In the genomic region with DNA sequence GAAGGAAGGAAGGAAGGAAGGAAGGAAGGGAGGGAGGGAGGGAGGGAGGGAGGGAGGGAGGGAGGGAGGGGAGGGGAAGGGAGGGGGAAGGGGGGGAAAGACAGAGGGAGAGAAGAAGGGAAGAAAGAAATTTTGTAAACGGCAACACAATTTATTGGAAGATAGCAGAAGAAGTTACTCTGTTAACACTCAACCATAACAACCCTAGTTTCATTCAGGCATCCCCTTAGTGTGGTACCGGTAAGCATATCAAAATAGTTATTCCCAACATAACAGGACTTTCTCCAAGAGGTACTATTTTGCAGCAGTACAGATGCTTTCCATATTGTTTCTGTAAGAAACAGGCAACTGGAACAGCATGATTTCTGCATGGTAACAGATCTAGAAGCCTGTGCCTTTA, we compare ENCODE assay signal across 2 cellular contexts.
TF ChIP-seq lines count a peak whose summit lies in the region.

No MANE protein-coding gene starts in this region.

TF ChIP-seq in HepG2, 621 proteins besides CTCF, POLR2A, EP300 and RAD21:
- TF ChIP-seq PCBP1 (IDR thresholded peaks at IDR 0.05; ENCODE audit: borderline replicate concordance, low read depth, low read length) (0 out of 2 replicates have a peak, but pooled peaks have one; percentile 66), MXD4 (CRISPR knock-in tag; IDR thresholded peaks at IDR 0.05) (no peak), NONO (IDR thresholded peaks at IDR 0.05) (no peak), NONO (CRISPR knock-in tag; conservative IDR thresholded peaks at IDR 0.05) (no peak), HMG20A (CRISPR knock-in tag; IDR thresholded peaks at IDR 0.05; ENCODE audit: borderline replicate concordance) (no peak), ZNF3 (CRISPR knock-in tag; IDR thresholded peaks at IDR 0.05) (no peak), HNRNPK (IDR thresholded peaks at IDR 0.05; ENCODE audit: low read depth, low read length, poor library complexity, severe bottlenecking) (peak; percentile 97)
- TF ChIP-seq, protein P1, sequence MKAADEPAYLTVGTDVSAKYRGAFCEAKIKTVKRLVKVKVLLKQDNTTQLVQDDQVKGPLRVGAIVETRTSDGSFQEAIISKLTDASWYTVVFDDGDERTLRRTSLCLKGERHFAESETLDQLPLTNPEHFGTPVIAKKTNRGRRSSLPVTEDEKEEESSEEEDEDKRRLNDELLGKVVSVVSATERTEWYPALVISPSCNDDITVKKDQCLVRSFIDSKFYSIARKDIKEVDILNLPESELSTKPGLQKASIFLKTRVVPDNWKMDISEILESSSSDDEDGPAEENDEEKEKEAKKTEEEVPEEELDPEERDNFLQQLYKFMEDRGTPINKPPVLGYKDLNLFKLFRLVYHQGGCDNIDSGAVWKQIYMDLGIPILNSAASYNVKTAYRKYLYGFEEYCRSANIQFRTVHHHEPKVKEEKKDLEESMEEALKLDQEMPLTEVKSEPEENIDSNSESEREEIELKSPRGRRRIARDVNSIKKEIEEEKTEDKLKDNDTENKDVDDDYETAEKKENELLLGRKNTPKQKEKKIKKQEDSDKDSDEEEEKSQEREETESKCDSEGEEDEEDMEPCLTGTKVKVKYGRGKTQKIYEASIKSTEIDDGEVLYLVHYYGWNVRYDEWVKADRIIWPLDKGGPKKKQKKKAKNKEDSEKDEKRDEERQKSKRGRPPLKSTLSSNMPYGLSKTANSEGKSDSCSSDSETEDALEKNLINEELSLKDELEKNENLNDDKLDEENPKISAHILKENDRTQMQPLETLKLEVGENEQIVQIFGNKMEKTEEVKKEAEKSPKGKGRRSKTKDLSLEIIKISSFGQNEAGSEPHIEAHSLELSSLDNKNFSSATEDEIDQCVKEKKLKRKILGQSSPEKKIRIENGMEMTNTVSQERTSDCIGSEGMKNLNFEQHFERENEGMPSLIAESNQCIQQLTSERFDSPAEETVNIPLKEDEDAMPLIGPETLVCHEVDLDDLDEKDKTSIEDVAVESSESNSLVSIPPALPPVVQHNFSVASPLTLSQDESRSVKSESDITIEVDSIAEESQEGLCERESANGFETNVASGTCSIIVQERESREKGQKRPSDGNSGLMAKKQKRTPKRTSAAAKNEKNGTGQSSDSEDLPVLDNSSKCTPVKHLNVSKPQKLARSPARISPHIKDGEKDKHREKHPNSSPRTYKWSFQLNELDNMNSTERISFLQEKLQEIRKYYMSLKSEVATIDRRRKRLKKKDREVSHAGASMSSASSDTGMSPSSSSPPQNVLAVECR (CRISPR knock-in tag; IDR thresholded peaks at IDR 0.05; ENCODE audit: borderline replicate concordance), result no peak
TF ChIP-seq in HepG2: peak in this region for 2.

TF ChIP-seq in HCT116, 20 proteins besides CTCF, POLR2A, EP300 and RAD21:
- no peak for TF ChIP-seq ZNF274 (IDR thresholded peaks at IDR 0.05; ENCODE audit: low read depth, low read length)
- no peak for TF ChIP-seq JUND (IDR thresholded peaks at IDR 0.05)
- TF ChIP-seq SIN3A (IDR thresholded peaks at IDR 0.05; ENCODE audit: low read depth), result no peak
- TF ChIP-seq EZH2phosphoT487 (IDR thresholded peaks at IDR 0.05; ENCODE audit: borderline replicate concordance), result no peak
- no peak for TF ChIP-seq YY1 (IDR thresholded peaks at IDR 0.05; ENCODE audit: extremely low read depth, insufficient replicate concordance, low read depth, low read length)
- TF ChIP-seq, protein P2, sequence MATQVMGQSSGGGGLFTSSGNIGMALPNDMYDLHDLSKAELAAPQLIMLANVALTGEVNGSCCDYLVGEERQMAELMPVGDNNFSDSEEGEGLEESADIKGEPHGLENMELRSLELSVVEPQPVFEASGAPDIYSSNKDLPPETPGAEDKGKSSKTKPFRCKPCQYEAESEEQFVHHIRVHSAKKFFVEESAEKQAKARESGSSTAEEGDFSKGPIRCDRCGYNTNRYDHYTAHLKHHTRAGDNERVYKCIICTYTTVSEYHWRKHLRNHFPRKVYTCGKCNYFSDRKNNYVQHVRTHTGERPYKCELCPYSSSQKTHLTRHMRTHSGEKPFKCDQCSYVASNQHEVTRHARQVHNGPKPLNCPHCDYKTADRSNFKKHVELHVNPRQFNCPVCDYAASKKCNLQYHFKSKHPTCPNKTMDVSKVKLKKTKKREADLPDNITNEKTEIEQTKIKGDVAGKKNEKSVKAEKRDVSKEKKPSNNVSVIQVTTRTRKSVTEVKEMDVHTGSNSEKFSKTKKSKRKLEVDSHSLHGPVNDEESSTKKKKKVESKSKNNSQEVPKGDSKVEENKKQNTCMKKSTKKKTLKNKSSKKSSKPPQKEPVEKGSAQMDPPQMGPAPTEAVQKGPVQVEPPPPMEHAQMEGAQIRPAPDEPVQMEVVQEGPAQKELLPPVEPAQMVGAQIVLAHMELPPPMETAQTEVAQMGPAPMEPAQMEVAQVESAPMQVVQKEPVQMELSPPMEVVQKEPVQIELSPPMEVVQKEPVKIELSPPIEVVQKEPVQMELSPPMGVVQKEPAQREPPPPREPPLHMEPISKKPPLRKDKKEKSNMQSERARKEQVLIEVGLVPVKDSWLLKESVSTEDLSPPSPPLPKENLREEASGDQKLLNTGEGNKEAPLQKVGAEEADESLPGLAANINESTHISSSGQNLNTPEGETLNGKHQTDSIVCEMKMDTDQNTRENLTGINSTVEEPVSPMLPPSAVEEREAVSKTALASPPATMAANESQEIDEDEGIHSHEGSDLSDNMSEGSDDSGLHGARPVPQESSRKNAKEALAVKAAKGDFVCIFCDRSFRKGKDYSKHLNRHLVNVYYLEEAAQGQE (IDR thresholded peaks at IDR 0.05; ENCODE audit: low read depth), result no peak
- TF ChIP-seq EGR1 (IDR thresholded peaks at IDR 0.05; ENCODE audit: low read depth), result no peak
